In the genomic region with DNA sequence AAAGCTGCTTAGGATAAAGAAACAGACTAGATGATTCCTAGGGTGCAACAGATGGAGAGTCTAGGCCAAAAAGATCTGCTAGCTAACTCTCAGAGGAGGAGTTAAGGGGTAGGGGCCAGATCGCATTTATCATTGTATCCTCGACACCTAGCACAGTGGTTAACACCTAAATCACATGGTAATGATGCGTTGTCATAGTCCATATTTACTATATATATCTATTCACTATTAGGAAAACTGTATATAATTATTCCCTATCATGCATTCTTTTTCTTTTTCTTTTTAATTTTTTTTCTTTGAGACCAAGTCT, we compare ENCODE assay signal across 19 cellular contexts.
A peak's percentile ranks its signal among the peaks of the same experiment; 100 is the strongest.
DNase-seq lines count a peak whose midpoint lies in the region; ATAC-seq lines count a peak whose summit lies in the region.
"Had no signal": no experiment of that assay in that cellular context is flagged by ENCODE, and none has a peak within 500 bp of the region (broad histone marks: within the 10 kb centered on the region; RNA-seq: fewer than 3 reads in every experiment).

No MANE protein-coding gene starts in this region.

- peak; percentile 4 for DNase-seq in activated CD8-positive, alpha-beta memory T cell treated with anti-CD3 and anti-CD28 coated beads, Interleukin-2, amount 50 U/mL, for 48 hours
- no peak for DNase-seq in activated CD8-positive, alpha-beta memory T cell treated with anti-CD3 and anti-CD28 coated beads, Interleukin-2, amount 50 U/mL, for 4 hours
- peak; percentile 88 for DNase-seq in NCI-H82 (lab: John Stamatoyannopoulos, UW)
- no peak for DNase-seq in epithelial cell of prostate (ENCODE audit: low read depth, low spot score)
- DNase-seq in DMS79 (lab: John Stamatoyannopoulos, UW) = no peak
- DNase-seq in SW480 (ENCODE audit: low spot score) = no peak
- DNase-seq: Caco-2; CD4-positive, alpha-beta T cell; H7; Kasumi-1; MM.1S; NCI-H1092; NCI-H1436 treated with DMSO at 0.1 percent for 48 hours; NCI-H2029; NCI-H526 treated with DMSO at 0.1 percent for 48 hours; OCI-M1; RPMI8226; SHP77 treated with DMSO at 0.1 percent for 48 hours had no signal

- peak overlapping the region; percentile 16 for H3K27ac ChIP-seq in epithelial cell of prostate

- ATAC-seq in GM21367 (IDR thresholded peaks at IDR 0.05; ENCODE audit: unreplicated experiment) = no peak

Comparison
In these comparisons a context has a peak if more than half of its experiments do, and no peak if none do; other contexts are left out.
1. DNase-seq: peak in activated CD8-positive, alpha-beta memory T cell treated with anti-CD3 and anti-CD28 coated beads, Interleukin-2, amount 50 U/mL, for 48 hours (single experiment) and NCI-H82 (single experiment); none in activated CD8-positive, alpha-beta memory T cell treated with anti-CD3 and anti-CD28 coated beads, Interleukin-2, amount 50 U/mL, for 4 hours (single experiment), epithelial cell of prostate (single experiment), DMS79 (single experiment) and SW480 (single experiment).